In the genomic region with DNA sequence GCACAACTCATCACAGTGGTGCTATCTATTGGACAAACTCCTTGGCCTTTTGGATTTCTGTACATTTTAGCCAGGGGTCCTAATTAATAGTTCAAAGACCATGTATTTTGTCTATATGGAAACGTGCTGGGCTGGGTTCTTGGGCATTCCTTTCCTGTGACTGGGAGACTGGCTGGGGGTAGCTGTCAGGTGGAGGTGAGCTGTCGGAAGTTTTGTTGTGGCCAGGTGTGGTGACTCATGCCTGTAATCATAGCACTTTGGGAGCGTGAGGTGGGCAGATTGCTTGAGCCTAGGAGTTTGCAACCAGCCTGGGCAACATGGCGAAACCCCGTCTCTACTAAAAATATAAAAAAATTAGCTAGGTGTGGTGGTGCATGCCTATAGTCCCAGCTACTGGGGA, we compare ENCODE assay signal across 19 cellular contexts.
"Had no signal": no experiment of that assay in that cellular context is flagged by ENCODE, and none has a peak within 500 bp of the region (broad histone marks: within the 10 kb centered on the region; RNA-seq: fewer than 3 reads in every experiment).

No MANE protein-coding gene starts in this region.

- ATAC-seq: left ventricle myocardium superior; naive thymus-derived CD4-positive, alpha-beta T cell; stimulated activated naive CD8-positive, alpha-beta T cell treated with anti-CD3 and anti-CD28 coated beads, Interleukin-15, Interleukin-2, amounts not matched to agents 100 U/mL and 50 U/mL, for 24 hours had no signal

- H3K4me1 ChIP-seq: ascending aorta, right atrium auricular region, tibial nerve, uterus had no signal

- H3K4me2 ChIP-seq: neural progenitor cell had no signal

- H2AFZ ChIP-seq: neural progenitor cell had no signal

- H3K27me3 ChIP-seq: ascending aorta, neural progenitor cell, right atrium auricular region, tibial nerve, uterus had no signal

- H3K9me3 ChIP-seq: ascending aorta, right atrium auricular region, tibial nerve, uterus had no signal

- H3K36me3 ChIP-seq: ascending aorta, neural progenitor cell, right atrium auricular region, tibial nerve, uterus, WERI-Rb-1 had no signal

- H3K4me3 ChIP-seq: ascending aorta, neural progenitor cell, right atrium auricular region, tibial nerve, uterus had no signal

- H3K9ac ChIP-seq: neural progenitor cell had no signal

- H3K27ac ChIP-seq: ascending aorta, neural progenitor cell, right atrium auricular region, tibial nerve, uterus, WERI-Rb-1 had no signal

- DNase-seq: activated CD4-positive, alpha-beta T cell treated with anti-CD3 and anti-CD28 coated beads for 1 hour; activated CD4-positive, alpha-beta T cell treated with anti-CD3 and anti-CD28 coated beads, Interleukin-2, amount 50 U/mL, for 4 hours; activated effector memory CD4-positive, alpha-beta T cell treated with anti-CD3 and anti-CD28 coated beads, Interleukin-2, amount 50 U/mL, for 16 hours; activated naive CD4-positive, alpha-beta T cell treated with anti-CD3 and anti-CD28 coated beads, Interleukin-2, amount 50 U/mL, for 16 hours; activated T-cell treated with anti-CD3 and anti-CD28 coated beads, Interleukin-2, amount 50 U/mL, for 72 hours; cerebellar nuclear complex; effector CD8-positive, alpha-beta T cell; kidney glomerular epithelial cell; left ventricle myocardium superior; mesenchymal stem cell; naive thymus-derived CD4-positive, alpha-beta T cell; stimulated activated CD4-positive, alpha-beta T cell treated with anti-CD3 and anti-CD28 coated beads, Interleukin-2, amount 100 ng/mL, for 24 hours; stimulated activated naive CD8-positive, alpha-beta T cell treated with anti-CD3 and anti-CD28 coated beads, Interleukin-15, Interleukin-2, amounts not matched to agents 100 U/mL and 50 U/mL, for 24 hours; uterus; WERI-Rb-1 had no signal
